ENCODE assay signal across 17 cellular contexts in genomic region chr2:886072-887022, GRCh38.
A peak's percentile ranks its signal among the peaks of the same experiment; 100 is the strongest.
DNase-seq lines count a peak whose midpoint lies in the region; ATAC-seq and TF ChIP-seq lines count a peak whose summit lies in the region.
"Had no signal": no experiment of that assay in that cellular context is flagged by ENCODE, and none has a peak within 500 bp of the region (broad histone marks: within the 10 kb centered on the region; RNA-seq: fewer than 3 reads in every experiment).

No MANE protein-coding gene starts in this region.

- DNase-seq in H7 (peak; percentile 54), SK-MEL-5 (ENCODE audit: low read depth, low spot score) (peak; percentile 13), islet precursor cell (peak; percentile 43), SK-N-SH (no peak)
- DNase-seq in stimulated activated CD8-positive, alpha-beta memory T cell treated with anti-CD3 and anti-CD28 coated beads, Interleukin-4, amount 100 ng/mL, for 48 hours: peak; percentile 3
- DNase-seq in activated CD4-positive, alpha-beta T cell treated with anti-CD3 and anti-CD28 coated beads, Interleukin-2, amount 10 ng/mL, durations not matched to agents 24 days and 14 days: no peak
- DNase-seq in stimulated activated CD4-positive, alpha-beta T cell treated with anti-CD3 and anti-CD28 coated beads, Interleukin-1b, Interleukin-23, amount 100 ng/mL, for 48 hours: no peak
- DNase-seq in stimulated activated naive B cell treated with anti-CD40 and anti-IgM and Interleukin-4, amounts not matched to agents 10 μg/mL and 1 μg/mL and 100 μg/mL, for 72 hours: no peak
- DNase-seq: DMS 273 treated with DMSO at 0.1 percent for 48 hours, EL, NCI-H1417 treated with DMSO at 0.1 percent for 48 hours, NCI-H2029, NCI-H510A, NCI-H774 had no signal

- TF ChIP-seq RAD21 in SK-N-SH (IDR thresholded peaks at IDR 0.05; ENCODE audit: low read length): no peak

- H3K36me3 ChIP-seq in H7 (replicated peaks; ENCODE audit: control insufficient read depth, insufficient read depth, low read length): no peaks in the 10 kb centered on the region
- H3K36me3 ChIP-seq in SK-N-SH (replicated peaks in 1 of 2; ENCODE audit: control insufficient read depth in 1 of 2, insufficient read depth in 2 of 2, low read length in 1 of 2): no peaks in the 10 kb centered on the region

- H3K27ac ChIP-seq in SK-N-SH (ENCODE audit: low read depth in 2 of 2, low read length in 1 of 2): no peak overlapping the region
- H3K27ac ChIP-seq: C4-2B had no signal

- H3F3A ChIP-seq in SK-N-SH (replicated peaks; ENCODE audit: insufficient read depth): no peaks in the 10 kb centered on the region

- CTCF ChIA-PET in SK-N-SH (lab: Yijun Ruan, JAX): interaction anchor here (0.7 kb wide), 1 partner anchor 12 kb away, joined by 3 read pairs; no protein-coding TSS in a partner anchor

- H3K9me2 ChIP-seq in SK-N-SH: no peaks in the 10 kb centered on the region

- TF ChIP-seq CTCF in SK-N-SH (IDR thresholded peaks at IDR 0.05): no peak

- WGBS in SK-N-SH (ENCODE audit: low lambda C conversion rate): 57% methylated on average over 33 of the region's 34 CpGs

- no peaks in the 10 kb centered on the region for H3K27me3 ChIP-seq in H7 (ENCODE audit: control insufficient read depth, insufficient read depth, low read length)
- H3K27me3 ChIP-seq in SK-N-SH (ENCODE audit: insufficient read depth): no peaks in the 10 kb centered on the region

- intact Hi-C loops in activated CD4-positive, alpha-beta T cell treated with anti-CD3 and anti-CD28 coated beads, Interleukin-2, amount 10 ng/mL, durations not matched to agents 24 days and 14 days (cut with micrococcal nuclease): no loop called here

- H2AFZ ChIP-seq in SK-N-SH (ENCODE audit: low read depth): no peak overlapping the region

- in situ Hi-C loops in SK-MEL-5 (cut with HindIII; ENCODE audit: low pct_unique_long_range_greater_than_20kb, low sequenced_read_pairs): no loop called here

- no peaks in the 10 kb centered on the region for H3K36me3 Mint-ChIP-seq in activated CD4-positive, alpha-beta T cell treated with anti-CD3 and anti-CD28 coated beads, Interleukin-2, amount 10 ng/mL, durations not matched to agents 24 days and 14 days (ENCODE audit: low read depth)
- no peaks in the 10 kb centered on the region for H3K36me3 Mint-ChIP-seq in stimulated activated naive B cell treated with anti-CD40 and anti-IgM and Interleukin-4, amounts not matched to agents 10 μg/mL and 1 μg/mL and 100 μg/mL, for 72 hours

- H4K20me1 ChIP-seq in SK-N-SH (ENCODE audit: insufficient read depth): no peaks in the 10 kb centered on the region

- H3K4me3 ChIP-seq in H7 (ENCODE audit: insufficient read depth, low read depth, low read length) (no peak overlapping the region), SK-N-SH (ENCODE audit: low read depth in 2 of 2, low read length in 1 of 2) (no peak overlapping the region)
- H3K4me3 ChIP-seq: K562 had no signal

- no peak overlapping the region for H3K4me3 Mint-ChIP-seq in activated CD4-positive, alpha-beta T cell treated with anti-CD3 and anti-CD28 coated beads, Interleukin-2, amount 10 ng/mL, durations not matched to agents 24 days and 14 days
- H3K4me3 Mint-ChIP-seq in stimulated activated naive B cell treated with anti-CD40 and anti-IgM and Interleukin-4, amounts not matched to agents 10 μg/mL and 1 μg/mL and 100 μg/mL, for 72 hours: no peak overlapping the region

- peaks cover 9% of the 10 kb centered on the region for H3K27me3 Mint-ChIP-seq in activated CD4-positive, alpha-beta T cell treated with anti-CD3 and anti-CD28 coated beads, Interleukin-2, amount 10 ng/mL, durations not matched to agents 24 days and 14 days
- H3K27me3 Mint-ChIP-seq in stimulated activated naive B cell treated with anti-CD40 and anti-IgM and Interleukin-4, amounts not matched to agents 10 μg/mL and 1 μg/mL and 100 μg/mL, for 72 hours: peaks cover 58 to 75% of the 10 kb centered on the region in 2 donors

- no peak overlapping the region for H3K9ac ChIP-seq in SK-N-SH

- H3K9me3 ChIP-seq in SK-N-SH: no peaks in the 10 kb centered on the region; the same call in 1 of the 2 replicates

- H3K4me1 ChIP-seq in SK-N-SH (ENCODE audit: control insufficient read depth in 1 of 2, insufficient read depth in 2 of 2, low read depth in 1 of 2, low read length in 1 of 2): peaks cover 0 to 4% of the 10 kb centered on the region in 2 experiments; a peak in 1 of 4 replicates

- H3K4me2 ChIP-seq in SK-N-SH: no peak overlapping the region

- H3K9me3 Mint-ChIP-seq in activated CD4-positive, alpha-beta T cell treated with anti-CD3 and anti-CD28 coated beads, Interleukin-2, amount 10 ng/mL, durations not matched to agents 24 days and 14 days: no peaks in the 10 kb centered on the region
- H3K9me3 Mint-ChIP-seq in stimulated activated naive B cell treated with anti-CD40 and anti-IgM and Interleukin-4, amounts not matched to agents 10 μg/mL and 1 μg/mL and 100 μg/mL, for 72 hours: no peaks in the 10 kb centered on the region

- TF ChIP-seq EP300 in SK-N-SH (IDR thresholded peaks at IDR 0.05; ENCODE audit: borderline replicate concordance in 1 of 2, low read depth in 1 of 2, low read length in 1 of 2): no peak

- no peak for ATAC-seq in stimulated activated naive B cell treated with anti-CD40 and anti-IgM and Interleukin-4, amounts not matched to agents 10 μg/mL and 1 μg/mL and 100 μg/mL, for 72 hours (replicated peaks)
- ATAC-seq: K562, Panc1 had no signal

- no peaks in the 10 kb centered on the region for H3K4me1 Mint-ChIP-seq in activated CD4-positive, alpha-beta T cell treated with anti-CD3 and anti-CD28 coated beads, Interleukin-2, amount 10 ng/mL, durations not matched to agents 24 days and 14 days
- H3K4me1 Mint-ChIP-seq in stimulated activated naive B cell treated with anti-CD40 and anti-IgM and Interleukin-4, amounts not matched to agents 10 μg/mL and 1 μg/mL and 100 μg/mL, for 72 hours: no peaks in the 10 kb centered on the region

- POLR2A ChIA-PET in SK-N-SH (lab: Yijun Ruan, JAX): no interaction called here

- H3K79me2 ChIP-seq in SK-N-SH (ENCODE audit: insufficient read depth): no peaks in the 10 kb centered on the region

- H3K27ac Mint-ChIP-seq in activated CD4-positive, alpha-beta T cell treated with anti-CD3 and anti-CD28 coated beads, Interleukin-2, amount 10 ng/mL, durations not matched to agents 24 days and 14 days: no peak overlapping the region
- H3K27ac Mint-ChIP-seq in stimulated activated naive B cell treated with anti-CD40 and anti-IgM and Interleukin-4, amounts not matched to agents 10 μg/mL and 1 μg/mL and 100 μg/mL, for 72 hours: no peak overlapping the region

TF ChIP-seq in SK-N-SH, 30 proteins besides CTCF, POLR2A, EP300 and RAD21:
- TF ChIP-seq FOSL2 (IDR thresholded peaks at IDR 0.05; ENCODE audit: borderline replicate concordance, low read depth): no peak
- TF ChIP-seq TEAD4 (IDR thresholded peaks at IDR 0.05; ENCODE audit: borderline replicate concordance, insufficient read depth): no peak
- no peak for TF ChIP-seq SMC3 (IDR thresholded peaks at IDR 0.05; ENCODE audit: low read depth, low read length)
- no peak for TF ChIP-seq MXI1 (IDR thresholded peaks at IDR 0.05; ENCODE audit: low read depth, low read length)
- TF ChIP-seq ZBTB33 (IDR thresholded peaks at IDR 0.05; ENCODE audit: borderline replicate concordance, low read depth): no peak
- no peak for TF ChIP-seq JUND (IDR thresholded peaks at IDR 0.05)
- TF ChIP-seq TCF12 (IDR thresholded peaks at IDR 0.05): no peak
- TF ChIP-seq TAF1 (IDR thresholded peaks at IDR 0.05; ENCODE audit: borderline replicate concordance, low read depth, low read length): no peak
- TF ChIP-seq ELF1 (IDR thresholded peaks at IDR 0.05): no peak
- TF ChIP-seq PBX3 (IDR thresholded peaks at IDR 0.05): no peak
TF ChIP-seq in SK-N-SH: peak in this region for 0.

Comparison
In these comparisons a context has a peak if more than half of its experiments do, and no peak if none do; other contexts are left out.
1. DNase-seq: peak in H7 (single experiment), SK-MEL-5 (single experiment), islet precursor cell (single experiment) and stimulated activated CD8-positive, alpha-beta memory T cell treated with anti-CD3 and anti-CD28 coated beads, Interleukin-4, amount 100 ng/mL, for 48 hours (single experiment); none in activated CD4-positive, alpha-beta T cell treated with anti-CD3 and anti-CD28 coated beads, Interleukin-2, amount 10 ng/mL, durations not matched to agents 24 days and 14 days (single experiment), stimulated activated CD4-positive, alpha-beta T cell treated with anti-CD3 and anti-CD28 coated beads, Interleukin-1b, Interleukin-23, amount 100 ng/mL, for 48 hours (single experiment), SK-N-SH (single experiment) and stimulated activated naive B cell treated with anti-CD40 and anti-IgM and Interleukin-4, amounts not matched to agents 10 μg/mL and 1 μg/mL and 100 μg/mL, for 72 hours (single experiment).